ENCODE assay signal across 25 cellular contexts in the genomic region with DNA sequence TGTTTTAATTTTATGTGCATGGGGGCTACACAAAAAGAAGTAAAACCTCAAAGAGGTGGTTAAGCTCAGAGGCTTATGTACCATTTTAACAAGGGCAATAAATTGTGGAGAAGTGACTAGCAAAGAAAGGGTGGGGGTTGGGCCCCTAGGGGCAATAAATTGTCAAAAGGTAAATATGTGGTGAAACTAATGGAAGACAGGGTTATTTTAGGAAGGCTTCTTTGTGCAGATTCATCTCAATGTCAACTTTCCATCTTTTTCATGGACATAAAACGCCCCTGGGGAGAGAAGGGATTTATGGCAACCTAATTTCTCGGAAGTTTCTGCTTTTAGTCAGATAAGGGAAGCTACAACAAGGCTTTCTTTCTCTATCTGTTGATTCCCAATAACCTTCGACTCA.
"Had no signal": no experiment of that assay in that cellular context is flagged by ENCODE, and none has a peak within 500 bp of the region (broad histone marks: within the 10 kb centered on the region; RNA-seq: fewer than 3 reads in every experiment).

No MANE protein-coding gene starts in this region.

- H3K36me3 ChIP-seq: breast epithelium, heart left ventricle, left lung, lower lobe of right lung, right atrium auricular region, stomach, thyroid gland had no signal

- ATAC-seq: activated naive CD4-positive, alpha-beta T cell treated with anti-CD3 and anti-CD28 coated beads, Interleukin-2, amount 50 U/mL, for 72 hours; activated T-cell treated with anti-CD3 and anti-CD28 coated beads, Interleukin-2, amount 50 U/mL, for 72 hours; esophagus mucosa; heart left ventricle; left lung; lower lobe of right lung; natural killer cell; stimulated activated memory B cell treated with anti-CD40 and anti-IgM and Interleukin-4, amounts not matched to agents 10 μg/mL and 1 μg/mL and 100 μg/mL, for 72 hours had no signal

- H3K4me1 ChIP-seq: breast epithelium, heart left ventricle, left lung, lower lobe of right lung, right atrium auricular region, thyroid gland had no signal

- H3K4me2 ChIP-seq: smooth muscle cell had no signal

- H3K27ac ChIP-seq: breast epithelium, heart left ventricle, left lung, lower lobe of right lung, right atrium auricular region, stomach, thyroid gland, VCaP had no signal

- H3K9me3 ChIP-seq: breast epithelium, lower lobe of right lung, right atrium auricular region, thyroid gland had no signal

- H3K27me3 ChIP-seq: breast epithelium, heart left ventricle, left lung, right atrium auricular region, stomach, thyroid gland had no signal

- H3K4me3 ChIP-seq: breast epithelium, heart left ventricle, left lung, lower lobe of right lung, right atrium auricular region, smooth muscle cell, stomach, thyroid gland had no signal

- DNase-seq: activated CD4-positive, alpha-beta T cell treated with anti-CD3 and anti-CD28 coated beads for 4 hours; activated CD4-positive, alpha-beta T cell treated with anti-CD3 and anti-CD28 coated beads, Interleukin-2, amount 50 U/mL, for 4 hours; activated naive CD4-positive, alpha-beta T cell; activated T-cell treated with anti-CD3 and anti-CD28 coated beads for 4 hours; activated T-cell treated with anti-CD3 and anti-CD28 coated beads, Interleukin-2, amount 50 U/mL, for 72 hours; central memory CD4-positive, alpha-beta T cell; foreskin fibroblast; heart left ventricle; kidney glomerular epithelial cell; left lung; lower lobe of right lung; mesenchymal stem cell; natural killer cell; stimulated activated CD4-positive, alpha-beta T cell treated with anti-CD3 and anti-CD28 coated beads, Interleukin-1b, Interleukin-23, amount 100 ng/mL, for 48 hours; stimulated activated CD4-positive, alpha-beta T cell treated with anti-CD3 and anti-CD28 coated beads, Interleukin-4, amount 100 ng/mL, for 4 hours; stimulated activated CD8-positive, alpha-beta memory T cell treated with anti-CD3 and anti-CD28 coated beads, Interleukin-4, amount 100 ng/mL, for 48 hours; stomach; thyroid gland had no signal
